ENCODE assay signal across 7 cellular contexts in genomic region chr10:117587036-117587435, GRCh38. TPM values are rescaled to one million over a fixed set of nuclear protein-coding genes. Genes with fewer than 3 reads are reported as not detected.
"Had no signal": no experiment of that assay in that cellular context is flagged by ENCODE, and none has a peak within 500 bp of the region (broad histone marks: within the 10 kb centered on the region; RNA-seq: fewer than 3 reads in every experiment).

No MANE protein-coding gene starts in this region.

- H3K27ac ChIP-seq: HL-60 had no signal

- H3K4me3 ChIP-seq: K562 had no signal

- ATAC-seq: HepG2, K562 had no signal

- DNase-seq: IMR-90, KBM-7 had no signal

RNA-seq across cellular contexts. Expression of gene EMX2, which starts 44.5 kb away (rescaled TPM):
- total RNA-seq: HepG2, HT-29, IMR-90, K562 had no signal
- polyA plus RNA-seq: HepG2, IgD-negative memory B cell, IMR-90, K562 had no signal
